ENCODE assay signal across 12 cellular contexts in the genomic region with DNA sequence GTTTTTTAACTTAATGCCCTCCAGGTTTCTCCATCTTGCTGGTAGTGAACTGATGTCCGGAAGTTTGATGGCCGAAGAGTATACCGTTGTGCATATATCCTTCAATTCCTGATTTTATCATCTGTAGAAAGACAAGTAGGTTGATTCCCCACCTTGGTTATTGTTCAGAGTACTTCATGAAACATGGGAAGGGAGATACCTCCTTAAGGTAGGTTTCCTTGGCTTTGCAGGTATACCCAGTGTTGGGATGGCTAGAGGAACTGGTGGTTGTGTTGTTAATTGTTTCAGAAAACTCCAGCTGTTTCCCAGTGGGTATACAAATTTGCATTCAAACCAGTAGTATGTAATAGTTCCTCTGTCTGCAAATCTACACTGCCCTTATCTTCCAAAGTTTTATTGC. TPM values are rescaled to one million over a fixed set of nuclear protein-coding genes. Genes with fewer than 3 reads are reported as not detected.
"Had no signal": no experiment of that assay in that cellular context is flagged by ENCODE, and none has a peak within 500 bp of the region (broad histone marks: within the 10 kb centered on the region; RNA-seq: fewer than 3 reads in every experiment).

No MANE protein-coding gene starts in this region.

RNA-seq across cellular contexts. Expression of a gene that starts 25.1 kb away (rescaled TPM):
- total RNA-seq: stomach, subcutaneous adipose tissue, suprapubic skin, temporal lobe, thoracic aorta, tibial nerve, transverse colon, upper lobe of right lung, ureter, urinary bladder, uterus, vagina had no signal
- polyA plus RNA-seq: stomach, urinary bladder had no signal
